1 cellular context compared by ENCODE assay signal in the genomic region with DNA sequence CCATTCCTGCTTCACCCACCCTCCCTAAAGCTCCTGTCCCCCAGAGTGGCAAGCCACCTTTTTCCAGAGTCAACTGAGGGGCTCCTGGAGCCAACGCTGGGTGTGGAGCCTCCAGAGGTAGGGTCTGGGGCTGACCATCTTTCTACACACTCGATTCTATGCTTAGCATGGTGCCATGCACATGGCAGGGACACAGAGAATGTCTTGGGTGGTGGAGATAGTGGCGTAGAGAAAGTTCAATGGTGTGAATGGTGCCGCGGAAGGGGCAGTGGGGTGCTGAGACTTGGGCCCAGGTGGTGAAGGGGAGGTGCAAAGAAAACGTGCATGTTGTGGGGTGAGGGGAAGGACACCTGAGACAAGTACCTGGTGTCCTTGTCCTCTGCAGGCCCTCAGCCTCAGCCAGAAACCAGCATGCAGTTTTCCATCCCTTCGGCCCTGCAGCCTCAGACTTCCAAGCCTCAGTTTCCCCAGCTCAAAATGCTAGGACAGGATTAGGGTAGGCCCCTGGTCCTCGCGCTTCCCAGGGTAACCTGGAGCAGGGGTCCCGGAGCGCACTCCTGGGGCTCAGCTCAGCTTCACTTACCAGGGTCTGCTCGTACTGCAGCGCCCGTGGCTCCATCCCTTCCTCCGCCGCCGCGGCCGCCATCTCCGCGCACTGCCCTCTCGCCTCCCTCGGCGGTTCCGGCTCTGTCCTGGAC.
A peak's percentile ranks its signal among the peaks of the same experiment; 100 is the strongest.
TF ChIP-seq lines count a peak whose summit lies in the region.

No MANE protein-coding gene starts in this region.

TF ChIP-seq in K562, 482 proteins besides CTCF, POLR2A, EP300 and RAD21:
- TF ChIP-seq EZH2 (IDR thresholded peaks at IDR 0.05; ENCODE audit: borderline replicate concordance, low read depth, low read length) (no peak), ZNF143 (CRISPR knock-in tag; IDR thresholded peaks at IDR 0.05) (no peak), ZNF551 (CRISPR knock-in tag; IDR thresholded peaks at IDR 0.05) (no peak), HIVEP1 (CRISPR knock-in tag; IDR thresholded peaks at IDR 0.05) (no peak), RFX1 (IDR thresholded peaks at IDR 0.05) (no peak), KDM4B (IDR thresholded peaks at IDR 0.05; ENCODE audit: borderline replicate concordance in 2 of 2, low read depth in 1 of 2) (0 out of 4 replicates have a peak, but pooled peaks of 1 of the 2 experiments have one; percentile 32), PHF8 (IDR thresholded peaks at IDR 0.05; ENCODE audit: borderline replicate concordance, low read length) (peak; percentile 60; the same call in 1 of the 2 replicates), ZNF75A (CRISPR knock-in tag; IDR thresholded peaks at IDR 0.05) (no peak), SAP30 (IDR thresholded peaks at IDR 0.05; ENCODE audit: borderline replicate concordance, insufficient read depth, low read depth, low read length, poor library complexity, severe bottlenecking) (peak; percentile 15), BCOR (IDR thresholded peaks at IDR 0.05) (0 out of 2 replicates have a peak, but pooled peaks have one; percentile 23), ZNF212 (CRISPR knock-in tag; IDR thresholded peaks at IDR 0.05) (no peak), MBD2 (IDR thresholded peaks at IDR 0.05; ENCODE audit: borderline replicate concordance, low read depth) (no peak), NBN (IDR thresholded peaks at IDR 0.05; ENCODE audit: low read depth) (no peak), ZNF696 (CRISPR knock-in tag; conservative IDR thresholded peaks at IDR 0.05) (no peak), HDAC2 (IDR thresholded peaks at IDR 0.05) (no peak), SRF (CRISPR knock-in tag; IDR thresholded peaks at IDR 0.05) (no peak), ZNF431 (CRISPR knock-in tag; IDR thresholded peaks at IDR 0.05) (0 out of 2 replicates have a peak, but pooled peaks have one; percentile 26), ZNF24 (IDR thresholded peaks at IDR 0.05) (no peak), GTF2A2 (tag; IDR thresholded peaks at IDR 0.05) (no peak), MYC (IDR thresholded peaks at IDR 0.05; ENCODE audit: low read depth, low read length) (peak; percentile 21; the same call in 1 of the 2 replicates), MYC (CRISPR knock-in tag; IDR thresholded peaks at IDR 0.05; ENCODE audit: borderline replicate concordance, low read depth) (peak; percentile 35; the same call in 1 of the 2 replicates), BRF1 (IDR thresholded peaks at IDR 0.05; ENCODE audit: borderline replicate concordance, extremely low read depth, insufficient read length) (no peak), KDM5B (IDR thresholded peaks at IDR 0.05; ENCODE audit: insufficient replicate concordance, low read depth, low read length) (no peak), ZNF23 (CRISPR knock-in tag; IDR thresholded peaks at IDR 0.05) (no peak), WHSC1 (IDR thresholded peaks at IDR 0.05; ENCODE audit: low read length) (no peak), HDGF (IDR thresholded peaks at IDR 0.05) (no peak), KDM2B (CRISPR knock-in tag; IDR thresholded peaks at IDR 0.05) (0 out of 2 replicates have a peak, but pooled peaks have one; percentile 17), PHF20 (IDR thresholded peaks at IDR 0.05; ENCODE audit: partially characterized antibody) (no peak), LCOR (CRISPR knock-in tag; IDR thresholded peaks at IDR 0.05) (no peak), ZNF12 (CRISPR knock-in tag; IDR thresholded peaks at IDR 0.05) (0 out of 2 replicates have a peak, but pooled peaks have one; percentile 35), FOXJ2 (tag; IDR thresholded peaks at IDR 0.05) (no peak), ATF7 (IDR thresholded peaks at IDR 0.05) (no peak), PHB2 (IDR thresholded peaks at IDR 0.05; ENCODE audit: low read depth) (no peak)
- TF ChIP-seq, protein P1, sequence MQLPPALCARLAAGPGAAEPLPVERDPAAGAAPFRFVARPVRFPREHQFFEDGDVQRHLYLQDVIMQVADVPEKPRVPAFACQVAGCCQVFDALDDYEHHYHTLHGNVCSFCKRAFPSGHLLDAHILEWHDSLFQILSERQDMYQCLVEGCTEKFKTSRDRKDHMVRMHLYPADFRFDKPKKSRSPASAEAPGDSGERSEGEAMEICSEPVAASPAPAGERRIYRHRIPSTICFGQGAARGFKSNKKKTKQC (CRISPR knock-in tag; IDR thresholded peaks at IDR 0.05): 0 out of 2 replicates have a peak, but pooled peaks have one; percentile 62
- TF ChIP-seq, protein P2, sequence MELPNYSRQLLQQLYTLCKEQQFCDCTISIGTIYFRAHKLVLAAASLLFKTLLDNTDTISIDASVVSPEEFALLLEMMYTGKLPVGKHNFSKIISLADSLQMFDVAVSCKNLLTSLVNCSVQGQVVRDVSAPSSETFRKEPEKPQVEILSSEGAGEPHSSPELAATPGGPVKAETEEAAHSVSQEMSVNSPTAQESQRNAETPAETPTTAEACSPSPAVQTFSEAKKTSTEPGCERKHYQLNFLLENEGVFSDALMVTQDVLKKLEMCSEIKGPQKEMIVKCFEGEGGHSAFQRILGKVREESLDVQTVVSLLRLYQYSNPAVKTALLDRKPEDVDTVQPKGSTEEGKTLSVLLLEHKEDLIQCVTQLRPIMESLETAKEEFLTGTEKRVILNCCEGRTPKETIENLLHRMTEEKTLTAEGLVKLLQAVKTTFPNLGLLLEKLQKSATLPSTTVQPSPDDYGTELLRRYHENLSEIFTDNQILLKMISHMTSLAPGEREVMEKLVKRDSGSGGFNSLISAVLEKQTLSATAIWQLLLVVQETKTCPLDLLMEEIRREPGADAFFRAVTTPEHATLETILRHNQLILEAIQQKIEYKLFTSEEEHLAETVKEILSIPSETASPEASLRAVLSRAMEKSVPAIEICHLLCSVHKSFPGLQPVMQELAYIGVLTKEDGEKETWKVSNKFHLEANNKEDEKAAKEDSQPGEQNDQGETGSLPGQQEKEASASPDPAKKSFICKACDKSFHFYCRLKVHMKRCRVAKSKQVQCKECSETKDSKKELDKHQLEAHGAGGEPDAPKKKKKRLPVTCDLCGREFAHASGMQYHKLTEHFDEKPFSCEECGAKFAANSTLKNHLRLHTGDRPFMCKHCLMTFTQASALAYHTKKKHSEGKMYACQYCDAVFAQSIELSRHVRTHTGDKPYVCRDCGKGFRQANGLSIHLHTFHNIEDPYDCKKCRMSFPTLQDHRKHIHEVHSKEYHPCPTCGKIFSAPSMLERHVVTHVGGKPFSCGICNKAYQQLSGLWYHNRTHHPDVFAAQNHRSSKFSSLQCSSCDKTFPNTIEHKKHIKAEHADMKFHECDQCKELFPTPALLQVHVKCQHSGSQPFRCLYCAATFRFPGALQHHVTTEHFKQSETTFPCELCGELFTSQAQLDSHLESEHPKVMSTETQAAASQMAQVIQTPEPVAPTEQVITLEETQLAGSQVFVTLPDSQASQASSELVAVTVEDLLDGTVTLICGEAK (IDR thresholded peaks at IDR 0.05): 0 out of 2 replicates have a peak, but pooled peaks have one; percentile 29
- TF ChIP-seq, protein P2 (CRISPR knock-in tag; IDR thresholded peaks at IDR 0.05): no peak
- TF ChIP-seq, protein P3, sequence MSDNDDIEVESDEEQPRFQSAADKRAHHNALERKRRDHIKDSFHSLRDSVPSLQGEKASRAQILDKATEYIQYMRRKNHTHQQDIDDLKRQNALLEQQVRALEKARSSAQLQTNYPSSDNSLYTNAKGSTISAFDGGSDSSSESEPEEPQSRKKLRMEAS (CRISPR knock-in tag; IDR thresholded peaks at IDR 0.05): peak; percentile 45
- TF ChIP-seq, protein P4, sequence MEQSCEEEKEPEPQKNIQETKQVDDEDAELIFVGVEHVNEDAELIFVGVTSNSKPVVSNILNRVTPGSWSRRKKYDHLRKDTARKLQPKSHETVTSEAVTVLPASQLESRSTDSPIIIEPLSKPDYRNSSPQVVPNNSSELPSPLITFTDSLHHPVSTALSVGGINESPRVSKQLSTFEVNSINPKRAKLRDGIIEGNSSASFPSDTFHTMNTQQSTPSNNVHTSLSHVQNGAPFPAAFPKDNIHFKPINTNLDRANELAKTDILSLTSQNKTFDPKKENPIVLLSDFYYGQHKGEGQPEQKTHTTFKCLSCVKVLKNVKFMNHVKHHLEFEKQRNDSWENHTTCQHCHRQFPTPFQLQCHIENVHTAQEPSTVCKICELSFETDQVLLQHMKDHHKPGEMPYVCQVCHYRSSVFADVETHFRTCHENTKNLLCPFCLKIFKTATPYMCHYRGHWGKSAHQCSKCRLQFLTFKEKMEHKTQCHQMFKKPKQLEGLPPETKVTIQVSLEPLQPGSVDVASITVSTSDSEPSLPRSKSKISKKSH (CRISPR knock-in tag; IDR thresholded peaks at IDR 0.05): no peak
- TF ChIP-seq, protein P5, sequence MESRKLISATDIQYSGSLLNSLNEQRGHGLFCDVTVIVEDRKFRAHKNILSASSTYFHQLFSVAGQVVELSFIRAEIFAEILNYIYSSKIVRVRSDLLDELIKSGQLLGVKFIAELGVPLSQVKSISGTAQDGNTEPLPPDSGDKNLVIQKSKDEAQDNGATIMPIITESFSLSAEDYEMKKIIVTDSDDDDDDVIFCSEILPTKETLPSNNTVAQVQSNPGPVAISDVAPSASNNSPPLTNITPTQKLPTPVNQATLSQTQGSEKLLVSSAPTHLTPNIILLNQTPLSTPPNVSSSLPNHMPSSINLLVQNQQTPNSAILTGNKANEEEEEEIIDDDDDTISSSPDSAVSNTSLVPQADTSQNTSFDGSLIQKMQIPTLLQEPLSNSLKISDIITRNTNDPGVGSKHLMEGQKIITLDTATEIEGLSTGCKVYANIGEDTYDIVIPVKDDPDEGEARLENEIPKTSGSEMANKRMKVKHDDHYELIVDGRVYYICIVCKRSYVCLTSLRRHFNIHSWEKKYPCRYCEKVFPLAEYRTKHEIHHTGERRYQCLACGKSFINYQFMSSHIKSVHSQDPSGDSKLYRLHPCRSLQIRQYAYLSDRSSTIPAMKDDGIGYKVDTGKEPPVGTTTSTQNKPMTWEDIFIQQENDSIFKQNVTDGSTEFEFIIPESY (CRISPR knock-in tag; IDR thresholded peaks at IDR 0.05): no peak
- TF ChIP-seq, protein P6, sequence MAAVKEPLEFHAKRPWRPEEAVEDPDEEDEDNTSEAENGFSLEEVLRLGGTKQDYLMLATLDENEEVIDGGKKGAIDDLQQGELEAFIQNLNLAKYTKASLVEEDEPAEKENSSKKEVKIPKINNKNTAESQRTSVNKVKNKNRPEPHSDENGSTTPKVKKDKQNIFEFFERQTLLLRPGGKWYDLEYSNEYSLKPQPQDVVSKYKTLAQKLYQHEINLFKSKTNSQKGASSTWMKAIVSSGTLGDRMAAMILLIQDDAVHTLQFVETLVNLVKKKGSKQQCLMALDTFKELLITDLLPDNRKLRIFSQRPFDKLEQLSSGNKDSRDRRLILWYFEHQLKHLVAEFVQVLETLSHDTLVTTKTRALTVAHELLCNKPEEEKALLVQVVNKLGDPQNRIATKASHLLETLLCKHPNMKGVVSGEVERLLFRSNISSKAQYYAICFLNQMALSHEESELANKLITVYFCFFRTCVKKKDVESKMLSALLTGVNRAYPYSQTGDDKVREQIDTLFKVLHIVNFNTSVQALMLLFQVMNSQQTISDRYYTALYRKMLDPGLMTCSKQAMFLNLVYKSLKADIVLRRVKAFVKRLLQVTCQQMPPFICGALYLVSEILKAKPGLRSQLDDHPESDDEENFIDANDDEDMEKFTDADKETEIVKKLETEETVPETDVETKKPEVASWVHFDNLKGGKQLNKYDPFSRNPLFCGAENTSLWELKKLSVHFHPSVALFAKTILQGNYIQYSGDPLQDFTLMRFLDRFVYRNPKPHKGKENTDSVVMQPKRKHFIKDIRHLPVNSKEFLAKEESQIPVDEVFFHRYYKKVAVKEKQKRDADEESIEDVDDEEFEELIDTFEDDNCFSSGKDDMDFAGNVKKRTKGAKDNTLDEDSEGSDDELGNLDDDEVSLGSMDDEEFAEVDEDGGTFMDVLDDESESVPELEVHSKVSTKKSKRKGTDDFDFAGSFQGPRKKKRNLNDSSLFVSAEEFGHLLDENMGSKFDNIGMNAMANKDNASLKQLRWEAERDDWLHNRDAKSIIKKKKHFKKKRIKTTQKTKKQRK (IDR thresholded peaks at IDR 0.05; ENCODE audit: borderline replicate concordance, low read depth, low read length): no peak
